10 cellular contexts compared by ENCODE assay signal in genomic region chr14:68284333-68284732, GRCh38.
A peak's percentile ranks its signal among the peaks of the same experiment; 100 is the strongest.
DNase-seq lines count a peak whose midpoint lies in the region; ATAC-seq and TF ChIP-seq lines count a peak whose summit lies in the region.
"Had no signal": no experiment of that assay in that cellular context is flagged by ENCODE, and none has a peak within 500 bp of the region (broad histone marks: within the 10 kb centered on the region; RNA-seq: fewer than 3 reads in every experiment).

No MANE protein-coding gene starts in this region.

- no peaks in the 10 kb centered on the region for H3K9me3 ChIP-seq in CD4-positive, CD25-positive, alpha-beta regulatory T cell (ENCODE audit: control insufficient read depth in 2 of 2, low read length in 2 of 2)
- H3K9me3 ChIP-seq in OCI-LY1 (ENCODE audit: low read length) = no peaks in the 10 kb centered on the region
- no peaks in the 10 kb centered on the region for H3K9me3 ChIP-seq in skeletal muscle tissue (ENCODE audit: control insufficient read depth in 3 of 3, low read length in 3 of 3)
- no peaks in the 10 kb centered on the region for H3K9me3 ChIP-seq in right lobe of liver
- H3K9me3 ChIP-seq: esophagus muscularis mucosa had no signal

- H3K36me3 ChIP-seq in CD4-positive, CD25-positive, alpha-beta regulatory T cell (ENCODE audit: control insufficient read depth, insufficient read depth, low read length) = no peaks in the 10 kb centered on the region
- H3K36me3 ChIP-seq in OCI-LY1 (ENCODE audit: insufficient read depth, low read length) (no peaks in the 10 kb centered on the region), skeletal muscle tissue (ENCODE audit: control insufficient read depth in 3 of 3, insufficient read depth in 3 of 3, low read length in 3 of 3) (no peaks in the 10 kb centered on the region), right lobe of liver (no peaks in the 10 kb centered on the region)
- H3K36me3 ChIP-seq: esophagus muscularis mucosa had no signal

- peaks cover 55% of the 10 kb centered on the region for H3K4me1 ChIP-seq in CD4-positive, CD25-positive, alpha-beta regulatory T cell (ENCODE audit: control insufficient read depth, insufficient read depth, low read length, poor library complexity, severe bottlenecking)
- H3K4me1 ChIP-seq in OCI-LY1 (ENCODE audit: insufficient read depth, low read length, severe bottlenecking) (peaks cover 96% of the 10 kb centered on the region), skeletal muscle tissue (ENCODE audit: control insufficient read depth in 3 of 3, insufficient read depth in 3 of 3, low read length in 3 of 3) (peaks cover 11 to 28% (median 12%) of the 10 kb centered on the region in 3 donors), right lobe of liver (peaks cover 0 to 39% (median 2%) of the 10 kb centered on the region in 4 donors)

- H3K79me2 ChIP-seq in OCI-LY1 (ENCODE audit: insufficient read depth, low read length) = no peaks in the 10 kb centered on the region

- no peaks in the 10 kb centered on the region for H3K9me3 Mint-ChIP-seq in CD4-positive, CD25-positive, alpha-beta regulatory T cell

- H3K4me3 Mint-ChIP-seq in CD4-positive, CD25-positive, alpha-beta regulatory T cell = peak overlapping the region in 3 of 4 donors; percentile 60 to 64 (median 61)

- no peak for ATAC-seq in CD4-positive, CD25-positive, alpha-beta regulatory T cell (ENCODE audit: low read depth in 2 of 2)
- no peak for ATAC-seq in HG03175 (IDR thresholded peaks at IDR 0.05; ENCODE audit: unreplicated experiment)
- no peak for ATAC-seq in right lobe of liver

- TF ChIP-seq POLR2A in right lobe of liver (IDR thresholded peaks at IDR 0.05) = no peak

- H3K9me2 ChIP-seq in OCI-LY1 (ENCODE audit: low read depth, low read length) = no peaks in the 10 kb centered on the region

- H3K4me2 ChIP-seq in OCI-LY1 (ENCODE audit: low read length) = peak overlapping the region; percentile 58

- H3K4me1 Mint-ChIP-seq in CD4-positive, CD25-positive, alpha-beta regulatory T cell = peaks cover 45 to 88% (median 63%) of the 10 kb centered on the region in 4 donors

- no peaks in the 10 kb centered on the region for H3K27me3 Mint-ChIP-seq in CD4-positive, CD25-positive, alpha-beta regulatory T cell

- H3K27ac ChIP-seq in CD4-positive, CD25-positive, alpha-beta regulatory T cell (ENCODE audit: insufficient read depth, low read length, poor library complexity, severe bottlenecking) = peak overlapping the region; percentile 92
- H3K27ac ChIP-seq in OCI-LY1 (ENCODE audit: low read depth, low read length, poor library complexity, severe bottlenecking) (peak overlapping the region; percentile 99), skeletal muscle tissue (ENCODE audit: low read depth, low read length) (peak overlapping the region; percentile 64), right lobe of liver (no peak overlapping the region)

- no peak overlapping the region for H2AFZ ChIP-seq in OCI-LY1 (ENCODE audit: low read length)

- no peak for TF ChIP-seq CTCF in OCI-LY1 (IDR thresholded peaks at IDR 0.05; ENCODE audit: low read length)
- TF ChIP-seq CTCF in GM10266 (IDR thresholded peaks at IDR 0.05; ENCODE audit: control insufficient read depth, insufficient read depth, low read depth, missing control alignments) = no peak
- no peak for TF ChIP-seq CTCF in right lobe of liver (IDR thresholded peaks at IDR 0.05)

- peak overlapping the region; percentile 74 for H3K9ac ChIP-seq in OCI-LY1 (ENCODE audit: low read length)
- no peak overlapping the region for H3K9ac ChIP-seq in skeletal muscle tissue (ENCODE audit: low read depth in 1 of 3, low read length in 3 of 3)

- 0 out of 2 replicates have a peak, but pooled peaks cover 4% of the 10 kb centered on the region for H3F3A ChIP-seq in OCI-LY1 (ENCODE audit: insufficient read depth, low read length)

- peak in 1 of 3 donors; percentile 43 for DNase-seq in CD4-positive, CD25-positive, alpha-beta regulatory T cell
- DNase-seq in fibroblast of gingiva (ENCODE audit: low read depth) (peak; percentile 11), DMS53 treated with DMSO at 0.1 percent for 48 hours (lab: John Stamatoyannopoulos, UW; ENCODE audit: unreplicated experiment) (no peak), GM10266 (ENCODE audit: extremely low spot score) (no peak), right lobe of liver (no peak)
- DNase-seq: kidney had no signal

- peak overlapping the region; percentile 33 for H3K4me3 ChIP-seq in CD4-positive, CD25-positive, alpha-beta regulatory T cell (ENCODE audit: low read depth, low read length)
- H3K4me3 ChIP-seq in OCI-LY1 (ENCODE audit: low read depth, low read length, poor library complexity, severe bottlenecking) (no peak overlapping the region), skeletal muscle tissue (ENCODE audit: low read length in 3 of 3) (no peak overlapping the region), right lobe of liver (no peak overlapping the region)
- H3K4me3 ChIP-seq: esophagus muscularis mucosa had no signal

- peak overlapping the region; percentile 95 to 99 (median 98) for H3K27ac Mint-ChIP-seq in CD4-positive, CD25-positive, alpha-beta regulatory T cell

- intact Hi-C loops in right lobe of liver (cut with DNase I) = no loop called here

- no peaks in the 10 kb centered on the region for H3K36me3 Mint-ChIP-seq in CD4-positive, CD25-positive, alpha-beta regulatory T cell

- no peaks in the 10 kb centered on the region for H3K27me3 ChIP-seq in CD4-positive, CD25-positive, alpha-beta regulatory T cell (ENCODE audit: control insufficient read depth, insufficient read depth, low read length)
- no peaks in the 10 kb centered on the region for H3K27me3 ChIP-seq in OCI-LY1 (ENCODE audit: insufficient read depth, low read length)
- H3K27me3 ChIP-seq in skeletal muscle tissue (ENCODE audit: control insufficient read depth in 3 of 3, insufficient read depth in 3 of 3, low read length in 3 of 3) = no peaks in the 10 kb centered on the region
- H3K27me3 ChIP-seq in right lobe of liver = no peaks in the 10 kb centered on the region
- H3K27me3 ChIP-seq: esophagus muscularis mucosa had no signal

- no peaks in the 10 kb centered on the region for H4K20me1 ChIP-seq in OCI-LY1 (ENCODE audit: insufficient read depth, low read length)

Comparison
In these comparisons a context has a peak if more than half of its experiments do, and no peak if none do; other contexts are left out.
1. H3K27ac ChIP-seq: peak in CD4-positive, CD25-positive, alpha-beta regulatory T cell (single experiment), OCI-LY1 (single experiment) and skeletal muscle tissue (single experiment); none in right lobe of liver (0 of 3).